Comparison of ENCODE assay signal across 1 cellular context in genomic region chr14:24605435-24606190, GRCh38.
TF ChIP-seq lines count a peak whose summit lies in the region.

No MANE protein-coding gene starts in this region.

TF ChIP-seq in HepG2, 621 proteins besides CTCF, POLR2A, EP300 and RAD21 (continues in another document):
- no peak for TF ChIP-seq CREB3 (CRISPR knock-in tag; IDR thresholded peaks at IDR 0.05)
- TF ChIP-seq ZNF839 (CRISPR knock-in tag; IDR thresholded peaks at IDR 0.05; ENCODE audit: borderline replicate concordance): 0 out of 2 replicates have a peak, but pooled peaks have one; percentile 53
- no peak for TF ChIP-seq ZNF251 (CRISPR knock-in tag; IDR thresholded peaks at IDR 0.05)
- TF ChIP-seq ZNF160 (CRISPR knock-in tag; IDR thresholded peaks at IDR 0.05): no peak
- no peak for TF ChIP-seq ZNF557 (CRISPR knock-in tag; IDR thresholded peaks at IDR 0.05)
- no peak for TF ChIP-seq NFE2L2 (IDR thresholded peaks at IDR 0.05; ENCODE audit: low read length)
- TF ChIP-seq ZNF446 (CRISPR knock-in tag; IDR thresholded peaks at IDR 0.05): no peak
- no peak for TF ChIP-seq RCOR2 (CRISPR knock-in tag; IDR thresholded peaks at IDR 0.05)
- no peak for TF ChIP-seq AHDC1 (CRISPR knock-in tag; IDR thresholded peaks at IDR 0.05; ENCODE audit: borderline replicate concordance)
- no peak for TF ChIP-seq ZNF510 (CRISPR knock-in tag; IDR thresholded peaks at IDR 0.05; ENCODE audit: low read depth)
- no peak for TF ChIP-seq NCOR1 (IDR thresholded peaks at IDR 0.05; ENCODE audit: borderline replicate concordance, low read length)
- TF ChIP-seq HOMEZ (CRISPR knock-in tag; IDR thresholded peaks at IDR 0.05; ENCODE audit: low read depth): no peak
- TF ChIP-seq KDM4B (CRISPR knock-in tag; IDR thresholded peaks at IDR 0.05): 0 out of 2 replicates have a peak, but pooled peaks have one; percentile 45
- no peak for TF ChIP-seq STAT5B (CRISPR knock-in tag; IDR thresholded peaks at IDR 0.05)
- TF ChIP-seq ZNF83 (CRISPR knock-in tag; IDR thresholded peaks at IDR 0.05; ENCODE audit: borderline replicate concordance): 0 out of 2 replicates have a peak, but pooled peaks have one; percentile 37
- TF ChIP-seq NRL (CRISPR knock-in tag; IDR thresholded peaks at IDR 0.05; ENCODE audit: borderline replicate concordance): peak; percentile 85; the same call in 1 of the 2 replicates
- TF ChIP-seq ZNF280B (CRISPR knock-in tag; IDR thresholded peaks at IDR 0.05; ENCODE audit: borderline replicate concordance): peak; percentile 94
- no peak for TF ChIP-seq ZSCAN20 (CRISPR knock-in tag; IDR thresholded peaks at IDR 0.05; ENCODE audit: borderline replicate concordance)
- TF ChIP-seq ZNF768 (CRISPR knock-in tag; IDR thresholded peaks at IDR 0.05): peak; percentile 30; the same call in 1 of the 2 replicates
- no peak for TF ChIP-seq ZNF605 (CRISPR knock-in tag; IDR thresholded peaks at IDR 0.05)
- TF ChIP-seq MBD4 (IDR thresholded peaks at IDR 0.05; ENCODE audit: borderline replicate concordance, low read length): no peak
- TF ChIP-seq NFATC3 (CRISPR knock-in tag; IDR thresholded peaks at IDR 0.05): peak; percentile 61; the same call in 1 of the 2 replicates
- no peak for TF ChIP-seq ZNF275 (CRISPR knock-in tag; IDR thresholded peaks at IDR 0.05; ENCODE audit: borderline replicate concordance)
- no peak for TF ChIP-seq HNRNPK (IDR thresholded peaks at IDR 0.05; ENCODE audit: low read depth, low read length, poor library complexity, severe bottlenecking)
- TF ChIP-seq SPEN (CRISPR knock-in tag; IDR thresholded peaks at IDR 0.05; ENCODE audit: low read depth): no peak
- TF ChIP-seq WIZ (CRISPR knock-in tag; IDR thresholded peaks at IDR 0.05): no peak
- TF ChIP-seq ZNF558 (CRISPR knock-in tag; IDR thresholded peaks at IDR 0.05; ENCODE audit: borderline replicate concordance): 0 out of 2 replicates have a peak, but pooled peaks have one; percentile 35
- no peak for TF ChIP-seq ZFX (CRISPR knock-in tag; IDR thresholded peaks at IDR 0.05; ENCODE audit: low read depth)
- TF ChIP-seq PHF8 (CRISPR knock-in tag; IDR thresholded peaks at IDR 0.05): peak; percentile 16; the same call in 1 of the 2 replicates
- peak; percentile 68 for TF ChIP-seq STAG1 (CRISPR knock-in tag; IDR thresholded peaks at IDR 0.05)
- no peak for TF ChIP-seq ZBTB25 (CRISPR knock-in tag; IDR thresholded peaks at IDR 0.05)
- no peak for TF ChIP-seq MEIS1 (CRISPR knock-in tag; IDR thresholded peaks at IDR 0.05; ENCODE audit: borderline replicate concordance)
- no peak for TF ChIP-seq FOXC1 (CRISPR knock-in tag; IDR thresholded peaks at IDR 0.05; ENCODE audit: borderline replicate concordance)
- no peak for TF ChIP-seq TOPORS (CRISPR knock-in tag; IDR thresholded peaks at IDR 0.05)
- TF ChIP-seq ZNF382 (CRISPR knock-in tag; IDR thresholded peaks at IDR 0.05; ENCODE audit: borderline replicate concordance): no peak
- TF ChIP-seq THAP9 (CRISPR knock-in tag; IDR thresholded peaks at IDR 0.05; ENCODE audit: borderline replicate concordance): peak; percentile 60; the same call in 1 of the 2 replicates
- TF ChIP-seq DZIP1 (CRISPR knock-in tag; IDR thresholded peaks at IDR 0.05): peak; percentile 76; the same call in 1 of the 2 replicates
- TF ChIP-seq JUND (CRISPR knock-in tag; IDR thresholded peaks at IDR 0.05): 0 out of 2 replicates have a peak, but pooled peaks have one; percentile 10
- no peak for TF ChIP-seq BORCS8-MEF2B (CRISPR knock-in tag; IDR thresholded peaks at IDR 0.05)
- peak; percentile 55 for TF ChIP-seq ZNF883 (CRISPR knock-in tag; IDR thresholded peaks at IDR 0.05; ENCODE audit: not compliant biosample characterization)
- peak; percentile 97 for TF ChIP-seq ZNF225 (CRISPR knock-in tag; IDR thresholded peaks at IDR 0.05)
- TF ChIP-seq TRIM24 (CRISPR knock-in tag; IDR thresholded peaks at IDR 0.05): no peak
- 0 out of 2 replicates have a peak, but pooled peaks have one; percentile 32 for TF ChIP-seq CBX5 (CRISPR knock-in tag; IDR thresholded peaks at IDR 0.05; ENCODE audit: borderline replicate concordance)
- no peak for TF ChIP-seq ZFP36 (IDR thresholded peaks at IDR 0.05; ENCODE audit: borderline replicate concordance, low read depth, low read length, partially characterized antibody)
- no peak for TF ChIP-seq GPBP1L1 (CRISPR knock-in tag; IDR thresholded peaks at IDR 0.05)
- no peak for TF ChIP-seq REXO4 (CRISPR knock-in tag; IDR thresholded peaks at IDR 0.05; ENCODE audit: borderline replicate concordance)
- TF ChIP-seq ZNF296 (CRISPR knock-in tag; conservative IDR thresholded peaks at IDR 0.05): no peak
